ENCODE assay signal across 1 cellular context in the genomic region with DNA sequence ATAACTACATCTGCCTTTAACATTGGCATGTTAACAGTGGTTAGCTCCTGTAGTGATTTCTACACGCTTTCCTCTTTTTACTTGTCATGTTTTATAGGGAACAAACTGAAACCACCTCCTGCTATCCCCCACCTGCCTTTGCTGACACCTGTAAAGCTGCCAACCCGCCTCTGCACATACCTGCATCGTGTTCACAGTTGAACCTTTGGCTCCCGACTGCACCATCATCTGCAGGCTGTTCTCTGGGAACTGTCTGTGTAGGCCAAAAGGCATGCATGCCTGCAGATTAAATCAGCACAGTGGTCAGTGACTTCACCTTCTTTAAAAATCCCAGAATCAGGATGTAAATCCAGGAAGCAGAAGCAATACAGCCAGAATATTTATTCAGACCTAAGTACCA.
TF ChIP-seq lines count a peak whose summit lies in the region.

No MANE protein-coding gene starts in this region.

TF ChIP-seq in GM23338, 12 proteins besides CTCF, POLR2A, EP300 and RAD21 (continued from another document):
- TF ChIP-seq, protein P1, sequence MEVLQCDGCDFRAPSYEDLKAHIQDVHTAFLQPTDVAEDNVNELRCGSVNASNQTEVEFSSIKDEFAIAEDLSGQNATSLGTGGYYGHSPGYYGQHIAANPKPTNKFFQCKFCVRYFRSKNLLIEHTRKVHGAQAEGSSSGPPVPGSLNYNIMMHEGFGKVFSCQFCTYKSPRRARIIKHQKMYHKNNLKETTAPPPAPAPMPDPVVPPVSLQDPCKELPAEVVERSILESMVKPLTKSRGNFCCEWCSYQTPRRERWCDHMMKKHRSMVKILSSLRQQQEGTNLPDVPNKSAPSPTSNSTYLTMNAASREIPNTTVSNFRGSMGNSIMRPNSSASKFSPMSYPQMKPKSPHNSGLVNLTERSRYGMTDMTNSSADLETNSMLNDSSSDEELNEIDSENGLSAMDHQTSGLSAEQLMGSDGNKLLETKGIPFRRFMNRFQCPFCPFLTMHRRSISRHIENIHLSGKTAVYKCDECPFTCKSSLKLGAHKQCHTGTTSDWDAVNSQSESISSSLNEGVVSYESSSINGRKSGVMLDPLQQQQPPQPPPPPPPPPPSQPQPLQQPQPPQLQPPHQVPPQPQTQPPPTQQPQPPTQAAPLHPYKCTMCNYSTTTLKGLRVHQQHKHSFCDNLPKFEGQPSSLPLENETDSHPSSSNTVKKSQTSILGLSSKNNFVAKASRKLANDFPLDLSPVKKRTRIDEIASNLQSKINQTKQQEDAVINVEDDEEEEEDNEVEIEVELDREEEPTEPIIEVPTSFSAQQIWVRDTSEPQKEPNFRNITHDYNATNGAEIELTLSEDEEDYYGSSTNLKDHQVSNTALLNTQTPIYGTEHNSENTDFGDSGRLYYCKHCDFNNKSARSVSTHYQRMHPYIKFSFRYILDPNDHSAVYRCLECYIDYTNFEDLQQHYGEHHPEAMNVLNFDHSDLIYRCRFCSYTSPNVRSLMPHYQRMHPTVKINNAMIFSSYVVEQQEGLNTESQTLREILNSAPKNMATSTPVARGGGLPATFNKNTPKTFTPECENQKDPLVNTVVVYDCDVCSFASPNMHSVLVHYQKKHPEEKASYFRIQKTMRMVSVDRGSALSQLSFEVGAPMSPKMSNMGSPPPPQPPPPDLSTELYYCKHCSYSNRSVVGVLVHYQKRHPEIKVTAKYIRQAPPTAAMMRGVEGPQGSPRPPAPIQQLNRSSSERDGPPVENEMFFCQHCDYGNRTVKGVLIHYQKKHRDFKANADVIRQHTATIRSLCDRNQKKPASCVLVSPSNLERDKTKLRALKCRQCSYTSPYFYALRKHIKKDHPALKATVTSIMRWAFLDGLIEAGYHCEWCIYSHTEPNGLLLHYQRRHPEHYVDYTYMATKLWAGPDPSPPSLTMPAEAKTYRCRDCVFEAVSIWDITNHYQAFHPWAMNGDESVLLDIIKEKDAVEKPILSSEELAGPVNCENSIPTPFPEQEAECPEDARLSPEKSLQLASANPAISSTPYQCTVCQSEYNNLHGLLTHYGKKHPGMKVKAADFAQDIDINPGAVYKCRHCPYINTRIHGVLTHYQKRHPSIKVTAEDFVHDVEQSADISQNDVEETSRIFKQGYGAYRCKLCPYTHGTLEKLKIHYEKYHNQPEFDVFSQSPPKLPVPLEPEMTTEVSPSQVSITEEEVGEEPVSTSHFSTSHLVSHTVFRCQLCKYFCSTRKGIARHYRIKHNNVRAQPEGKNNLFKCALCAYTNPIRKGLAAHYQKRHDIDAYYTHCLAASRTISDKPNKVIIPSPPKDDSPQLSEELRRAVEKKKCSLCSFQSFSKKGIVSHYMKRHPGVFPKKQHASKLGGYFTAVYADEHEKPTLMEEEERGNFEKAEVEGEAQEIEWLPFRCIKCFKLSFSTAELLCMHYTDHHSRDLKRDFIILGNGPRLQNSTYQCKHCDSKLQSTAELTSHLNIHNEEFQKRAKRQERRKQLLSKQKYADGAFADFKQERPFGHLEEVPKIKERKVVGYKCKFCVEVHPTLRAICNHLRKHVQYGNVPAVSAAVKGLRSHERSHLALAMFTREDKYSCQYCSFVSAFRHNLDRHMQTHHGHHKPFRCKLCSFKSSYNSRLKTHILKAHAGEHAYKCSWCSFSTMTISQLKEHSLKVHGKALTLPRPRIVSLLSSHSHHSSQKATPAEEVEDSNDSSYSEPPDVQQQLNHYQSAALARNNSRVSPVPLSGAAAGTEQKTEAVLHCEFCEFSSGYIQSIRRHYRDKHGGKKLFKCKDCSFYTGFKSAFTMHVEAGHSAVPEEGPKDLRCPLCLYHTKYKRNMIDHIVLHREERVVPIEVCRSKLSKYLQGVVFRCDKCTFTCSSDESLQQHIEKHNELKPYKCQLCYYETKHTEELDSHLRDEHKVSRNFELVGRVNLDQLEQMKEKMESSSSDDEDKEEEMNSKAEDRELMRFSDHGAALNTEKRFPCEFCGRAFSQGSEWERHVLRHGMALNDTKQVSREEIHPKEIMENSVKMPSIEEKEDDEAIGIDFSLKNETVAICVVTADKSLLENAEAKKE (CRISPR knock-in tag; IDR thresholded peaks at IDR 0.05), result no peak
- TF ChIP-seq POLR2AphosphoS5 (IDR thresholded peaks at IDR 0.05; ENCODE audit: low read depth) (no peak), EZH2 (IDR thresholded peaks at IDR 0.05; ENCODE audit: low read depth, unreplicated experiment) (no peak), CREB1 (CRISPR knock-in tag; IDR thresholded peaks at IDR 0.05; ENCODE audit: low read depth) (no peak), ZNF114 (CRISPR knock-in tag; IDR thresholded peaks at IDR 0.05) (no peak), EZH2phosphoT487 (IDR thresholded peaks at IDR 0.05; ENCODE audit: unreplicated experiment) (no peak), NANOG (IDR thresholded peaks at IDR 0.05; ENCODE audit: borderline replicate concordance) (no peak)
- TF ChIP-seq, protein P2, sequence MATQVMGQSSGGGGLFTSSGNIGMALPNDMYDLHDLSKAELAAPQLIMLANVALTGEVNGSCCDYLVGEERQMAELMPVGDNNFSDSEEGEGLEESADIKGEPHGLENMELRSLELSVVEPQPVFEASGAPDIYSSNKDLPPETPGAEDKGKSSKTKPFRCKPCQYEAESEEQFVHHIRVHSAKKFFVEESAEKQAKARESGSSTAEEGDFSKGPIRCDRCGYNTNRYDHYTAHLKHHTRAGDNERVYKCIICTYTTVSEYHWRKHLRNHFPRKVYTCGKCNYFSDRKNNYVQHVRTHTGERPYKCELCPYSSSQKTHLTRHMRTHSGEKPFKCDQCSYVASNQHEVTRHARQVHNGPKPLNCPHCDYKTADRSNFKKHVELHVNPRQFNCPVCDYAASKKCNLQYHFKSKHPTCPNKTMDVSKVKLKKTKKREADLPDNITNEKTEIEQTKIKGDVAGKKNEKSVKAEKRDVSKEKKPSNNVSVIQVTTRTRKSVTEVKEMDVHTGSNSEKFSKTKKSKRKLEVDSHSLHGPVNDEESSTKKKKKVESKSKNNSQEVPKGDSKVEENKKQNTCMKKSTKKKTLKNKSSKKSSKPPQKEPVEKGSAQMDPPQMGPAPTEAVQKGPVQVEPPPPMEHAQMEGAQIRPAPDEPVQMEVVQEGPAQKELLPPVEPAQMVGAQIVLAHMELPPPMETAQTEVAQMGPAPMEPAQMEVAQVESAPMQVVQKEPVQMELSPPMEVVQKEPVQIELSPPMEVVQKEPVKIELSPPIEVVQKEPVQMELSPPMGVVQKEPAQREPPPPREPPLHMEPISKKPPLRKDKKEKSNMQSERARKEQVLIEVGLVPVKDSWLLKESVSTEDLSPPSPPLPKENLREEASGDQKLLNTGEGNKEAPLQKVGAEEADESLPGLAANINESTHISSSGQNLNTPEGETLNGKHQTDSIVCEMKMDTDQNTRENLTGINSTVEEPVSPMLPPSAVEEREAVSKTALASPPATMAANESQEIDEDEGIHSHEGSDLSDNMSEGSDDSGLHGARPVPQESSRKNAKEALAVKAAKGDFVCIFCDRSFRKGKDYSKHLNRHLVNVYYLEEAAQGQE (IDR thresholded peaks at IDR 0.05; ENCODE audit: unreplicated experiment), result no peak
- TF ChIP-seq, protein P3, sequence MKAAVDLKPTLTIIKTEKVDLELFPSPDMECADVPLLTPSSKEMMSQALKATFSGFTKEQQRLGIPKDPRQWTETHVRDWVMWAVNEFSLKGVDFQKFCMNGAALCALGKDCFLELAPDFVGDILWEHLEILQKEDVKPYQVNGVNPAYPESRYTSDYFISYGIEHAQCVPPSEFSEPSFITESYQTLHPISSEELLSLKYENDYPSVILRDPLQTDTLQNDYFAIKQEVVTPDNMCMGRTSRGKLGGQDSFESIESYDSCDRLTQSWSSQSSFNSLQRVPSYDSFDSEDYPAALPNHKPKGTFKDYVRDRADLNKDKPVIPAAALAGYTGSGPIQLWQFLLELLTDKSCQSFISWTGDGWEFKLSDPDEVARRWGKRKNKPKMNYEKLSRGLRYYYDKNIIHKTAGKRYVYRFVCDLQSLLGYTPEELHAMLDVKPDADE (IDR thresholded peaks at IDR 0.05), result no peak
TF ChIP-seq in GM23338: peak in this region for 0.
